Comparison of ENCODE assay signal across 20 cellular contexts in the genomic region with DNA sequence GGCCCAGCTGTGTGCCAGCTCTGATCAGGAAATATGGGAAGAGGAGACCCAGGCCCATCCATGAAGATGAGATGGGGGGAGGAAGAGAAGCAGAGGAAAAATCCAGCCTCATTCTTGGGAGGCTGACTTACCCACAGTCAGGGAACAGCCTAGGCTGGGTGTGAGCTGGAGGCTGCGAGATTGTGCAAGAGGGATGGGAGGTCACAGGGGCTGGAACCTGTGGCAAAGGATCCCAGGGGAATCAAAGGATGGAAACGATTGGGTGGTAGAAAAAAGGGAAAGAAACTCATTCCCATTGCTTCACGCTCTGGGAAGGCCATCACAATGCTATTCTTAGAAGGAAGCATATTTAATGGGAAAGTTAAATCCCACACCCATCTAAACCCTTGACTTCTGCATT. TPM values are rescaled to one million over a fixed set of nuclear protein-coding genes. Genes with fewer than 3 reads are reported as not detected.
DNase-seq lines count a peak whose midpoint lies in the region; ATAC-seq, FAIRE-seq and TF ChIP-seq lines count a peak whose summit lies in the region.
"Had no signal": no experiment of that assay in that cellular context is flagged by ENCODE, and none has a peak within 500 bp of the region (broad histone marks: within the 10 kb centered on the region; RNA-seq: fewer than 3 reads in every experiment).

No MANE protein-coding gene starts in this region.

- intact Hi-C loops in left ventricle myocardium inferior (cut with micrococcal nuclease), result no loop called here

- no peak overlapping the region for H3K56ac ChIP-seq in H1 (replicated peaks; ENCODE audit: insufficient read length, low read depth, low read length)

- no peak overlapping the region for H4K5ac ChIP-seq in H1 (ENCODE audit: insufficient read length, low read depth, low read length)

- no peaks in the 10 kb centered on the region for H3K27me3 ChIP-seq in H7 (ENCODE audit: control insufficient read depth, insufficient read depth, low read length)
- H3K27me3 ChIP-seq in H1 (replicated peaks in 1 of 4; ENCODE audit: control insufficient read depth in 3 of 4, extremely low read depth in 1 of 4, insufficient read depth in 3 of 4, low read length in 3 of 4), result no peaks in the 10 kb centered on the region
- H3K27me3 ChIP-seq in left ventricle myocardium inferior (ENCODE audit: low read depth), result no peaks in the 10 kb centered on the region
- no peaks in the 10 kb centered on the region for H3K27me3 ChIP-seq in skeletal muscle tissue (ENCODE audit: control insufficient read depth in 3 of 3, insufficient read depth in 3 of 3, low read length in 3 of 3)

- WGBS in H1 (ENCODE audit: extremely low coverage in 1 of 2, insufficient coverage in 1 of 2, insufficient read length in 1 of 2, insufficient replicate concordance in 2 of 2, low coverage in 1 of 2, low lambda C conversion rate in 2 of 2, missing lambda C conversion rate in 1 of 2), 2 experiments, result 90% methylated on average over 3 of the region's 3 CpGs; no CpG with 5 or more reads in 1 of the 2 experiments

- H2AFZ ChIP-seq in H1 (ENCODE audit: low read length), result no peak overlapping the region

- H3K9ac ChIP-seq in H1 (replicated peaks in 1 of 4; ENCODE audit: extremely low read depth in 1 of 4, low read depth in 3 of 4, low read length in 3 of 4), result no peak overlapping the region
- H3K9ac ChIP-seq in skeletal muscle tissue (ENCODE audit: low read depth in 1 of 3, low read length in 3 of 3), result peak overlapping the region in 1 of 3 donors; percentile 8

- H3K27ac ChIP-seq in H1 (ENCODE audit: low read depth, low read length) (no peak overlapping the region; the same call in 1 of the 2 replicates), left ventricle myocardium inferior (replicated peaks) (peak overlapping the region; percentile 76), skeletal muscle tissue (ENCODE audit: low read depth, low read length) (peak overlapping the region; percentile 48)

- POLR2A ChIA-PET in H1 (lab: Charles Lee; ENCODE audit: partially characterized antibody), result interaction anchor here (0.9 to 1.5 kb wide), 2 partner anchors 11 to 14 kb away, joined by 3 read pairs; no protein-coding TSS in a partner anchor

- TF ChIP-seq CTCF in H1 (IDR thresholded peaks at IDR 0.05; ENCODE audit: control extremely low read depth in 1 of 3, insufficient read depth in 1 of 3, low read depth in 1 of 3, low read length in 3 of 3), result no peak
- TF ChIP-seq CTCF in left ventricle myocardium inferior (IDR thresholded peaks at IDR 0.05; ENCODE audit: borderline replicate concordance), result no peak

- no peak overlapping the region for H4K91ac ChIP-seq in H1 (replicated peaks; ENCODE audit: insufficient read length, low read length)

- no peak overlapping the region for H3K14ac ChIP-seq in H1 (ENCODE audit: insufficient read length)

- H3K4ac ChIP-seq in H1 (replicated peaks; ENCODE audit: insufficient read length, low read depth, low read length), result no peak overlapping the region

- ATAC-seq in HG03432 (IDR thresholded peaks at IDR 0.05; ENCODE audit: unreplicated experiment) (no peak), GM21717 (IDR thresholded peaks at IDR 0.05; ENCODE audit: unreplicated experiment) (no peak)
- ATAC-seq: CD8-positive, alpha-beta T cell had no signal

- no peaks in the 10 kb centered on the region for H3K79me2 ChIP-seq in H1 (ENCODE audit: control insufficient read depth in 1 of 2, insufficient read depth in 2 of 2, low read length in 2 of 2)

- no peak for TF ChIP-seq RAD21 in H1 (IDR thresholded peaks at IDR 0.05 in 1 of 2, conservative IDR thresholded peaks at IDR 0.05 in 1 of 2; ENCODE audit: low read depth in 2 of 2, low read length in 2 of 2)

- DNase-seq in H7 (peak; percentile 22), H1 (ENCODE audit: low read depth in 1 of 2, low spot score in 2 of 2) (no peak), left ventricle myocardium inferior (peak; percentile 56), activated T-cell treated with anti-CD3 and anti-CD28 coated beads for 4 hours (no peak), glomerular visceral epithelial cell (ENCODE audit: extremely low spot score) (no peak)
- DNase-seq: activated CD4-positive, alpha-beta T cell treated with anti-CD3 and anti-CD28 coated beads, Interleukin-2, amount 10 ng/mL, durations not matched to agents 7 days and 5 days; activated CD8-positive, alpha-beta memory T cell treated with anti-CD3 and anti-CD28 coated beads, Interleukin-2, amount 50 U/mL, for 4 hours; activated gamma-delta T cell; amygdala; CD8-positive, alpha-beta T cell; DMS79 treated with DMSO at 0.1 percent for 48 hours; effector CD4-positive, alpha-beta T cell; HFFc6; kidney glomerular epithelial cell; NCI-H69; SHP77 had no signal

- H2BK12ac ChIP-seq in H1 (ENCODE audit: low read depth, low read length), result peak overlapping the region; percentile 80; the same call in 1 of the 2 replicates

- H3K36me3 ChIP-seq in H7 (replicated peaks; ENCODE audit: control insufficient read depth, insufficient read depth, low read length), result no peaks in the 10 kb centered on the region
- H3K36me3 ChIP-seq in H1 (ENCODE audit: control insufficient read depth in 2 of 4, insufficient read depth in 4 of 4, low read length in 3 of 4), result no peaks in the 10 kb centered on the region
- H3K36me3 ChIP-seq in left ventricle myocardium inferior, result no peaks in the 10 kb centered on the region
- H3K36me3 ChIP-seq in skeletal muscle tissue (ENCODE audit: control insufficient read depth in 3 of 3, insufficient read depth in 3 of 3, low read length in 3 of 3), result no peaks in the 10 kb centered on the region

- H2AK5ac ChIP-seq in H1 (ENCODE audit: low read depth, low read length), result peak overlapping the region; percentile 61; the same call in 1 of the 2 replicates

- H2BK120ac ChIP-seq in H1 (replicated peaks; ENCODE audit: low read depth, low read length), result no peak overlapping the region

- no peak for FAIRE-seq in H1 (lab: Jason Lieb, UNC)

- H3K4me1 ChIP-seq in H1 (replicated peaks in 1 of 4; ENCODE audit: control insufficient read depth in 3 of 4, insufficient read depth in 4 of 4, low read length in 3 of 4) (no peaks in the 10 kb centered on the region; a peak in 2 of 7 replicates), left ventricle myocardium inferior (peaks cover 30% of the 10 kb centered on the region), skeletal muscle tissue (ENCODE audit: control insufficient read depth in 3 of 3, insufficient read depth in 3 of 3, low read length in 3 of 3) (peaks cover 29 to 33% (median 30%) of the 10 kb centered on the region in 3 donors)

- H3K4me3 ChIP-seq in H7 (ENCODE audit: insufficient read depth, low read depth, low read length) (no peak overlapping the region), H1 (ENCODE audit: extremely low read depth in 1 of 4, insufficient read depth in 2 of 4, low read depth in 3 of 4, low read length in 4 of 4) (no peak overlapping the region), left ventricle myocardium inferior (no peak overlapping the region), skeletal muscle tissue (ENCODE audit: low read length in 3 of 3) (no peak overlapping the region)

- no peak overlapping the region for H4K8ac ChIP-seq in H1 (ENCODE audit: extremely low read depth, insufficient read depth, low read length)

- no peak overlapping the region for H2BK15ac ChIP-seq in H1 (ENCODE audit: low read length)

- TF ChIP-seq POLR2A in H1 (IDR thresholded peaks at IDR 0.05; ENCODE audit: control extremely low read depth in 1 of 2, low read depth in 2 of 2, low read length in 2 of 2), result no peak

- H3K23me2 ChIP-seq in H1 (ENCODE audit: low read depth, low read length), result no peaks in the 10 kb centered on the region

- no peaks in the 10 kb centered on the region for H3K79me1 ChIP-seq in H1 (ENCODE audit: low read depth, low read length)

- no peaks in the 10 kb centered on the region for H3K9me3 ChIP-seq in H1 (ENCODE audit: insufficient read depth in 2 of 2, low read depth in 1 of 2, low read length in 1 of 2)
- H3K9me3 ChIP-seq in left ventricle myocardium inferior (replicated peaks), result no peaks in the 10 kb centered on the region
- no peaks in the 10 kb centered on the region for H3K9me3 ChIP-seq in skeletal muscle tissue (ENCODE audit: control insufficient read depth in 3 of 3, low read length in 3 of 3)

- CTCF ChIA-PET in H1 (lab: Charles Lee; ENCODE audit: partially characterized antibody), result interaction anchor here (0.8 to 3.0 kb wide), 11 partner anchors 11 to 82 kb away, joined by 3 to 23 read pairs (median 4); a partner anchor contains a TSS

- no peak overlapping the region for H2BK20ac ChIP-seq in H1 (ENCODE audit: low read length)

- H3K23ac ChIP-seq in H1 (ENCODE audit: insufficient read length), result no peak overlapping the region

- H3K18ac ChIP-seq in H1 (ENCODE audit: extremely low read depth, low read length), result peak overlapping the region; percentile 48; the same call in 1 of the 2 replicates

- TF ChIP-seq EP300 in H1 (IDR thresholded peaks at IDR 0.05; ENCODE audit: borderline replicate concordance in 1 of 2, low read depth in 2 of 2, low read length in 2 of 2), result no peak

- H2BK5ac ChIP-seq in H1 (ENCODE audit: low read depth, low read length), result no peak overlapping the region

- H4K20me1 ChIP-seq in H1 (replicated peaks in 1 of 2; ENCODE audit: control insufficient read depth in 1 of 2, insufficient read depth in 2 of 2, low read length in 2 of 2), result no peaks in the 10 kb centered on the region

- no peak overlapping the region for H3K4me2 ChIP-seq in H1 (ENCODE audit: insufficient read depth in 1 of 2, low read depth in 2 of 2, low read length in 2 of 2)

RNA-seq across cellular contexts. Expression of a gene that starts 26.7 kb away (rescaled TPM):
- not detected in 2 replicates for total RNA-seq in H7 (2014; rRNA removed; shearing (Covaris generic))
- 0.19 and 0.37 TPM in 2 replicates for total RNA-seq in H1 (2021; fragmentation: NEBNext Ultra II Directional; extraction: Animal tissue kit (Norgen Biotek cat#: 25700))
- polyA plus RNA-seq in H1 (2011; rRNA removed), result 0.99 and 1.3 TPM in 2 replicates
- 0.79 TPM for polyA plus RNA-seq in H1 (2011; cell fraction: cytosol; rRNA removed)
- polyA plus RNA-seq in H1 (2011; cell fraction: nucleus; rRNA removed), result 2.5 TPM
- 0.66 to 0.97 TPM (median 0.72 TPM) in 4 replicates for polyA plus RNA-seq in H1 (2012, experiment 1 of 2)
- 0.47 TPM for polyA plus RNA-seq in H1 (2012, experiment 2 of 2)
- polyA plus RNA-seq in H1 (2013, experiment 1 of 2), result 0.39 TPM
- polyA plus RNA-seq in H1 (2013, experiment 2 of 2), result 0.37 TPM
- polyA minus RNA-seq in H1 (2011; rRNA and poly(A)+ RNA removed), result 0.35 and 1.8 TPM in 2 replicates
- 0.37 TPM for polyA minus RNA-seq in H1 (2011; cell fraction: cytosol; rRNA and poly(A)+ RNA removed)
- polyA minus RNA-seq in H1 (2011; cell fraction: nucleus; rRNA and poly(A)+ RNA removed), result 0.40 TPM
- total RNA-seq in left ventricle myocardium inferior (0.19 TPM), skeletal muscle tissue (under 0.01 TPM)
- total RNA-seq: activated CD4-positive, alpha-beta T cell treated with anti-CD3 and anti-CD28 coated beads, Interleukin-2, amount 10 ng/mL, durations not matched to agents 7 days and 5 days; HFFc6; mesothelial cell of epicardium had no signal

RNA-seq across cellular contexts. Expression of a gene that starts 43.0 kb away (rescaled TPM):
- 1.0 and 3.9 TPM in 2 replicates for total RNA-seq in H7 (2014; rRNA removed; shearing (Covaris generic))
- total RNA-seq in H1 (2021; fragmentation: NEBNext Ultra II Directional; extraction: Animal tissue kit (Norgen Biotek cat#: 25700)), result 0.60 and 0.84 TPM in 2 replicates
- 0.94 and 1.2 TPM in 2 replicates for polyA plus RNA-seq in H1 (2011; rRNA removed)
- 1.8 TPM for polyA plus RNA-seq in H1 (2011; cell fraction: cytosol; rRNA removed)
- polyA plus RNA-seq in H1 (2011; cell fraction: nucleus; rRNA removed), result 4.0 TPM
- 0.71 to 2.0 TPM (median 1.0 TPM) in 4 replicates for polyA plus RNA-seq in H1 (2012, experiment 1 of 2)
- polyA plus RNA-seq in H1 (2012, experiment 2 of 2), result 0.22 TPM
- polyA plus RNA-seq in H1 (2013, experiment 1 of 2), result 0.39 TPM
- polyA plus RNA-seq in H1 (2013, experiment 2 of 2), result 0.11 TPM
- 1.1 and 1.9 TPM in 2 replicates for polyA minus RNA-seq in H1 (2011; rRNA and poly(A)+ RNA removed)
- 0.73 TPM for polyA minus RNA-seq in H1 (2011; cell fraction: cytosol; rRNA and poly(A)+ RNA removed)
- polyA minus RNA-seq in H1 (2011; cell fraction: nucleus; rRNA and poly(A)+ RNA removed), result 2.9 TPM
- total RNA-seq in left ventricle myocardium inferior (49.5 TPM), skeletal muscle tissue (35.5 TPM)
- total RNA-seq: HFFc6 had no signal

Comparison
In these comparisons a context has a peak if more than half of its experiments do, and no peak if none do; other contexts are left out.
1. DNase-seq: peak in H7 (single experiment) and left ventricle myocardium inferior (single experiment); none in H1 (0 of 2), activated T-cell treated with anti-CD3 and anti-CD28 coated beads for 4 hours (single experiment) and glomerular visceral epithelial cell (single experiment).